22 cellular contexts compared by ENCODE assay signal in the genomic region with DNA sequence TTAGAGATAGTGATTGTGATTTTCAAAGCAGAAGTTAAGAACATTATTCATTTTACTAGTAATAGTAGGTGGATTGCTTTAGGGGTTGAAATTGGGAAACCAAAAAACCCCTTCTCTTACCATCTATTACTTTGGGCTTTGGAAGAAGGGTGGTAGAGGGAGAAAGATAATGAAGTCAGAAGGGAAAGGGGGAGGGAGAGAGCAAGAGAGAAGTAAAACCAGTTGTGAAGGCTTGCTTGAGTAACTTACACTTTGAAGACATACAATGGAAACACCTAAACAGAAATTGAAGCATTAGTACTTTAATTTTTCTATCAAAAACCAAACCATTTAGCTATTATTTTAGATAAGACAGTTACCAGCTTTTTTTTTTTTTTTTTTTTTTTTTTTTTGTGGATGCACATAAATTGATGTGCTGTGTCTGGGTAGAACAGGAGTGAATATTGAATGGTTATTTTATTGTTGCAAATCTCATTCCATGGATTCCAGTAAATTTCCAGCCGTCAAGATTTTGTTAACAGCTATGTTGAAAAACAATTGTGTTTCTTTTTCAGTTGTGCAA. TPM values are rescaled to one million over a fixed set of nuclear protein-coding genes. Genes with fewer than 3 reads are reported as not detected.
"Had no signal": no experiment of that assay in that cellular context is flagged by ENCODE, and none has a peak within 500 bp of the region (broad histone marks: within the 10 kb centered on the region; RNA-seq: fewer than 3 reads in every experiment).

No MANE protein-coding gene starts in this region.

- ATAC-seq: activated CD4-positive, alpha-beta T cell treated with anti-CD3 and anti-CD28 coated beads for 36 hours; activated CD8-positive, alpha-beta T cell treated with anti-CD3 and anti-CD28 coated beads for 36 hours; T-cell had no signal

- H3K27ac Mint-ChIP-seq: activated CD4-positive, alpha-beta T cell treated with anti-CD3 and anti-CD28 coated beads for 36 hours; activated CD8-positive, alpha-beta T cell treated with anti-CD3 and anti-CD28 coated beads for 36 hours; activated naive CD8-positive, alpha-beta T cell treated with anti-CD3 and anti-CD28 coated beads, Interleukin-2, amount 10 ng/mL, durations not matched to agents 7 days and 5 days; T-cell had no signal

- H3K36me3 ChIP-seq: adrenal gland, WERI-Rb-1 had no signal

- DNase-seq: activated CD4-positive, alpha-beta T cell treated with anti-CD3 and anti-CD28 coated beads for 36 hours; activated CD4-positive, alpha-beta T cell treated with anti-CD3 and anti-CD28 coated beads, Interleukin-2, amount 50 U/mL, for 1 hour; activated CD8-positive, alpha-beta memory T cell treated with anti-CD3 and anti-CD28 coated beads, Interleukin-2, amount 50 U/mL, for 4 hours; activated CD8-positive, alpha-beta T cell treated with anti-CD3 and anti-CD28 coated beads for 36 hours; activated naive CD4-positive, alpha-beta T cell treated with anti-CD3 and anti-CD28 coated beads, Interleukin-2, amount 50 U/mL, for 16 hours; activated naive CD8-positive, alpha-beta T cell treated with anti-CD3 and anti-CD28 coated beads, Interleukin-2, amount 10 ng/mL, durations not matched to agents 7 days and 5 days; activated T-cell treated with anti-CD3 and anti-CD28 coated beads, Interleukin-2, amount 50 U/mL, for 1 hour; adrenal gland; aorta; central memory CD4-positive, alpha-beta T cell; NCI-H1105 treated with DMSO at 0.1 percent for 48 hours; NCI-H1436 treated with DMSO at 0.1 percent for 48 hours; NCI-H187; NCI-H2081; NCI-H510A treated with DMSO at 0.1 percent for 48 hours; SIG-M5; T-cell; T-helper 2 cell; T1000; WERI-Rb-1 had no signal

- H3K9me3 ChIP-seq: adrenal gland had no signal

- H3K4me3 ChIP-seq: adrenal gland, coronary artery had no signal

- H3K27me3 ChIP-seq: adrenal gland had no signal

- H3K9me3 Mint-ChIP-seq: activated CD8-positive, alpha-beta T cell treated with anti-CD3 and anti-CD28 coated beads for 36 hours; activated naive CD8-positive, alpha-beta T cell treated with anti-CD3 and anti-CD28 coated beads, Interleukin-2, amount 10 ng/mL, durations not matched to agents 7 days and 5 days; T-cell had no signal

- H3K27ac ChIP-seq: coronary artery, WERI-Rb-1 had no signal

- H3K36me3 Mint-ChIP-seq: T-cell had no signal

- H3K4me3 Mint-ChIP-seq: activated CD4-positive, alpha-beta T cell treated with anti-CD3 and anti-CD28 coated beads for 36 hours; activated CD8-positive, alpha-beta T cell treated with anti-CD3 and anti-CD28 coated beads for 36 hours; activated naive CD8-positive, alpha-beta T cell treated with anti-CD3 and anti-CD28 coated beads, Interleukin-2, amount 10 ng/mL, durations not matched to agents 7 days and 5 days; T-cell had no signal

RNA-seq across cellular contexts. Expression of gene PRKAR2B, which starts 5.5 kb away (rescaled TPM):
- total RNA-seq: MCF 10A had no signal
